7 cellular contexts compared by ENCODE assay signal in genomic region chr6:156933201-156934053, GRCh38.
DNase-seq lines count a peak whose midpoint lies in the region; ATAC-seq and TF ChIP-seq lines count a peak whose summit lies in the region.

No MANE protein-coding gene starts in this region.

- H3K9ac ChIP-seq in OCI-LY3 (ENCODE audit: low read length) (no peak overlapping the region), smooth muscle cell (ENCODE audit: low read depth) (no peak overlapping the region)

- H3K79me2 ChIP-seq in OCI-LY3 (ENCODE audit: low read length) = peaks cover 18% of the 10 kb centered on the region
- H3K79me2 ChIP-seq in smooth muscle cell (ENCODE audit: low read depth) = peaks cover 96% of the 10 kb centered on the region

- H3K27me3 ChIP-seq in OCI-LY3 (ENCODE audit: low read depth, low read length) (no peaks in the 10 kb centered on the region), smooth muscle cell (ENCODE audit: low read depth) (no peaks in the 10 kb centered on the region)

- H4K20me1 ChIP-seq in OCI-LY3 (ENCODE audit: insufficient read depth, low read length) (peaks cover 7% of the 10 kb centered on the region; the same call in 1 of the 2 replicates), smooth muscle cell (ENCODE audit: low read depth) (peaks cover 94% of the 10 kb centered on the region)

- H3K4me1 ChIP-seq in OCI-LY3 (ENCODE audit: low read length) (no peaks in the 10 kb centered on the region), smooth muscle cell (ENCODE audit: low read depth) (peaks cover 15% of the 10 kb centered on the region)

- no peaks in the 10 kb centered on the region for H3K9me3 ChIP-seq in OCI-LY3 (ENCODE audit: insufficient read depth, low read length)
- no peaks in the 10 kb centered on the region for H3K9me3 ChIP-seq in smooth muscle cell (replicated peaks; ENCODE audit: low read depth)

- in situ Hi-C loops in KBM-7 (cut with MboI; ENCODE audit: low pct_unique_long_range_greater_than_20kb, low sequenced_read_pairs) = no loop called here

- no peak overlapping the region for H3K4me3 ChIP-seq in OCI-LY3 (ENCODE audit: low read length)
- no peak overlapping the region for H3K4me3 ChIP-seq in smooth muscle cell

- peak; percentile 18; the same call in 1 of the 2 replicates for TF ChIP-seq CTCF in OCI-LY3 (IDR thresholded peaks at IDR 0.05; ENCODE audit: low read depth, low read length)
- no peak for TF ChIP-seq CTCF in smooth muscle cell (IDR thresholded peaks at IDR 0.05; ENCODE audit: borderline replicate concordance, insufficient read depth, poor library complexity, severe bottlenecking)

- H3F3A ChIP-seq in smooth muscle cell (ENCODE audit: low read depth) = peaks cover 4% of the 10 kb centered on the region

- intact Hi-C loops in left cardiac atrium (cut with DNase I) = no loop called here

- WGBS in smooth muscle cell (ENCODE audit: low lambda C conversion rate) = 75% methylated on average over 7 of the region's 7 CpGs

- H3K36me3 ChIP-seq in OCI-LY3 (replicated peaks; ENCODE audit: low read depth, low read length) (no peaks in the 10 kb centered on the region), smooth muscle cell (ENCODE audit: low read depth) (no peaks in the 10 kb centered on the region)

- DNase-seq in KBM-7 = peak; percentile 38
- DNase-seq in left cardiac atrium = no peak
- no peak for DNase-seq in smooth muscle cell (lab: John Stamatoyannopoulos, UW; ENCODE audit: unreplicated experiment)
- DNase-seq in midbrain (lab: John Stamatoyannopoulos, UW) = no peak
- no peak for DNase-seq in SKM-1 treated with dmso at 0.1 percent for 144 hours (lab: John Stamatoyannopoulos, UW; ENCODE audit: unreplicated experiment)
- no peak for DNase-seq in activated CD4-positive, alpha-beta T cell treated with anti-CD3 and anti-CD28 coated beads, Interleukin-2, amount 50 U/mL, for 4 hours

- peak; percentile 59 to 81 for ATAC-seq in left cardiac atrium

- H3K27ac ChIP-seq in OCI-LY3 (ENCODE audit: low read length) (no peak overlapping the region), smooth muscle cell (ENCODE audit: low read depth) (peak overlapping the region; percentile 5)

- H2AFZ ChIP-seq in OCI-LY3 (ENCODE audit: low read depth, low read length) (no peak overlapping the region), smooth muscle cell (ENCODE audit: low read depth) (no peak overlapping the region)

- no peak overlapping the region for H3K4me2 ChIP-seq in OCI-LY3 (ENCODE audit: low read length)
- peak overlapping the region; percentile 17 for H3K4me2 ChIP-seq in smooth muscle cell
